ENCODE assay signal across 18 cellular contexts in the genomic region with DNA sequence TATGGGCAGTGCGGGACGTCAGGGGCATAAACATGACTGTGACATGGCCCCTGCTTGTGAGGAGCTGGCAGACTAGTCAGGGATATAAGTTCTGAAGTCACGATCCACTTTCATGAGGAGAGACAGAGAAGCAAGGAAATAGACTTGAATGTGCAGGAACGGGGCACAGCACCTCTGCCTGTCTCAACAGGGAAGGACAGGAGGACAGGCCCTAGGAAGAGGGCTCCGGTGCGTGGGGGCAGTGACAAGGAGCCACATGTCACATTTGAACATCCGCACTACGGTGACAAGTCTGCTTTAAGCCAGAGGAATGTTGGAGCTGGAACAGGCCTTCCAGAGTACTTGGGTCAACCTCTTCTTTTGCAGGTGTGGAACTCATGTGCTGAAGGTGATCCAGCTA. TPM values are rescaled to one million over a fixed set of nuclear protein-coding genes. Genes with fewer than 3 reads are reported as not detected.
DNase-seq lines count a peak whose midpoint lies in the region; ATAC-seq and TF ChIP-seq lines count a peak whose summit lies in the region.
"Had no signal": no experiment of that assay in that cellular context is flagged by ENCODE, and none has a peak within 500 bp of the region (broad histone marks: within the 10 kb centered on the region; RNA-seq: fewer than 3 reads in every experiment).

No MANE protein-coding gene starts in this region.

- TF ChIP-seq CTCF in fibroblast of lung (conservative IDR thresholded peaks at IDR 0.05 in 1 of 2, IDR thresholded peaks at IDR 0.05 in 1 of 2; ENCODE audit: low read depth in 1 of 2, low read length in 2 of 2): no peak
- TF ChIP-seq CTCF in glutamatergic neuron (IDR thresholded peaks at IDR 0.05; ENCODE audit: partially characterized antibody, unreplicated experiment): no peak

- H3K79me2 ChIP-seq in ACC112 (ENCODE audit: control insufficient read depth, insufficient read depth, low read length, unreplicated experiment): no peaks in the 10 kb centered on the region
- no peaks in the 10 kb centered on the region for H3K79me2 ChIP-seq in fibroblast of lung (ENCODE audit: control insufficient read depth, insufficient read depth, low read length)

- H3K27ac ChIP-seq in ACC112 (ENCODE audit: low read depth, low read length) (peak overlapping the region; percentile 98), SK-N-MC (peak overlapping the region; percentile 98), fibroblast of lung (ENCODE audit: insufficient read depth, low read length) (peak overlapping the region; percentile 63)
- H3K27ac ChIP-seq: BLaER1 treated with 17β-estradiol and CSF1 and Interleukin-3, amounts not matched to agents 10 nM and 100 nM had no signal

- no peak overlapping the region for H2AFZ ChIP-seq in ACC112 (ENCODE audit: low read length, unreplicated experiment)
- H2AFZ ChIP-seq in fibroblast of lung (ENCODE audit: low read length): no peak overlapping the region

- H3K27me3 ChIP-seq in ACC112 (ENCODE audit: insufficient read depth, low read length): no peaks in the 10 kb centered on the region
- no peaks in the 10 kb centered on the region for H3K27me3 ChIP-seq in fibroblast of lung (ENCODE audit: control insufficient read depth, insufficient read depth, low read length)
- H3K27me3 ChIP-seq in skeletal muscle satellite cell (ENCODE audit: control insufficient read depth, insufficient read depth, low read length): no peaks in the 10 kb centered on the region
- H3K27me3 ChIP-seq: BLaER1 treated with 17β-estradiol and CSF1 and Interleukin-3, amounts not matched to agents 10 nM and 100 nM had no signal

- no peak overlapping the region for H3K4me3 ChIP-seq in ACC112 (ENCODE audit: low read depth, low read length)
- no peak overlapping the region for H3K4me3 ChIP-seq in SK-N-MC
- no peak overlapping the region for H3K4me3 ChIP-seq in fibroblast of lung (replicated peaks in 1 of 4; ENCODE audit: control extremely low read depth in 1 of 4, insufficient read depth in 1 of 4, low read depth in 3 of 4, low read length in 4 of 4)
- no peak overlapping the region for H3K4me3 ChIP-seq in skeletal muscle satellite cell (ENCODE audit: low read length)
- H3K4me3 ChIP-seq: BLaER1 treated with 17β-estradiol and CSF1 and Interleukin-3, amounts not matched to agents 10 nM and 100 nM; GM12878 had no signal

- H3K9me3 ChIP-seq in SK-N-MC (ENCODE audit: low read depth, low read length) (no peaks in the 10 kb centered on the region), fibroblast of lung (ENCODE audit: control insufficient read depth, insufficient read depth, low read depth, low read length) (no peaks in the 10 kb centered on the region), skeletal muscle satellite cell (replicated peaks; ENCODE audit: low read length) (no peaks in the 10 kb centered on the region)
- H3K9me3 ChIP-seq: BLaER1 treated with 17β-estradiol and CSF1 and Interleukin-3, amounts not matched to agents 10 nM and 100 nM had no signal

- H3K4me1 Mint-ChIP-seq in glutamatergic neuron (ENCODE audit: low read depth, unreplicated experiment): peaks cover 3% of the 10 kb centered on the region
- H3K4me1 Mint-ChIP-seq: IgD-negative memory B cell had no signal

- DNase-seq in SK-N-MC (ENCODE audit: low read depth, low spot score) (no peak), fibroblast of lung (ENCODE audit: low read depth in 2 of 2) (no peak), glutamatergic neuron (no peak), COR-L47 (lab: John Stamatoyannopoulos, UW) (no peak)
- DNase-seq: DMS 273 treated with DMSO at 0.1 percent for 48 hours, GDM1, NCI-H1105 treated with DMSO at 0.1 percent for 48 hours, NCI-H1694 treated with DMSO at 0.1 percent for 48 hours, NCI-H226, NCI-H524 treated with DMSO at 0.1 percent for 48 hours, SHP77 treated with DMSO at 0.1 percent for 48 hours had no signal

- peaks cover 46% of the 10 kb centered on the region for H3K4me1 ChIP-seq in ACC112 (ENCODE audit: control insufficient read depth, insufficient read depth, low read length, unreplicated experiment)
- H3K4me1 ChIP-seq in fibroblast of lung (ENCODE audit: control insufficient read depth, extremely low read depth, insufficient read depth, low read length): peaks cover 29% of the 10 kb centered on the region
- peaks cover 44% of the 10 kb centered on the region for H3K4me1 ChIP-seq in skeletal muscle satellite cell (ENCODE audit: control insufficient read depth, insufficient read depth, low read length)

- H3K4me2 ChIP-seq in fibroblast of lung (ENCODE audit: extremely low read depth, insufficient read depth, low read length) (no peak overlapping the region), skeletal muscle satellite cell (ENCODE audit: low read length) (peak overlapping the region; percentile 63)

- H3K9ac ChIP-seq in SK-N-MC (ENCODE audit: insufficient read length) (no peak overlapping the region), fibroblast of lung (ENCODE audit: insufficient read depth, low read length) (no peak overlapping the region), skeletal muscle satellite cell (ENCODE audit: low read depth, low read length) (no peak overlapping the region)
- H3K9ac ChIP-seq: BLaER1 treated with 17β-estradiol and CSF1 and Interleukin-3, amounts not matched to agents 10 nM and 100 nM had no signal

- no peak overlapping the region for H3K4me3 Mint-ChIP-seq in glutamatergic neuron (ENCODE audit: unreplicated experiment)
- H3K4me3 Mint-ChIP-seq: IgD-negative memory B cell had no signal

- H4K20me1 ChIP-seq in fibroblast of lung (ENCODE audit: control insufficient read depth, extremely low read depth, insufficient read depth, low read length): no peaks in the 10 kb centered on the region
- H4K20me1 ChIP-seq: BLaER1 treated with 17β-estradiol and CSF1 and Interleukin-3, amounts not matched to agents 10 nM and 100 nM had no signal

- H3K27ac Mint-ChIP-seq in glutamatergic neuron (ENCODE audit: unreplicated experiment): no peak overlapping the region

- no peaks in the 10 kb centered on the region for H3K36me3 ChIP-seq in ACC112 (ENCODE audit: insufficient read depth, low read length)
- no peaks in the 10 kb centered on the region for H3K36me3 ChIP-seq in SK-N-MC (ENCODE audit: insufficient read depth, low read length)
- H3K36me3 ChIP-seq in fibroblast of lung (ENCODE audit: control insufficient read depth, insufficient read depth, low read length): no peaks in the 10 kb centered on the region
- H3K36me3 ChIP-seq in skeletal muscle satellite cell (ENCODE audit: insufficient read depth, low read length): no peaks in the 10 kb centered on the region

- no peaks in the 10 kb centered on the region for H3K9me3 Mint-ChIP-seq in glutamatergic neuron (ENCODE audit: unreplicated experiment)
- H3K9me3 Mint-ChIP-seq: IgD-negative memory B cell had no signal

- no peaks in the 10 kb centered on the region for H3K36me3 Mint-ChIP-seq in glutamatergic neuron (ENCODE audit: unreplicated experiment)
- H3K36me3 Mint-ChIP-seq: IgD-negative memory B cell had no signal

- peaks cover 3% of the 10 kb centered on the region for H3K27me3 Mint-ChIP-seq in glutamatergic neuron (ENCODE audit: unreplicated experiment)
- H3K27me3 Mint-ChIP-seq: IgD-negative memory B cell had no signal

- ATAC-seq in HG03439 (IDR thresholded peaks at IDR 0.05; ENCODE audit: unreplicated experiment) (no peak), GM21723 (IDR thresholded peaks at IDR 0.05; ENCODE audit: unreplicated experiment) (no peak)
- ATAC-seq: GM12878 had no signal

RNA-seq across cellular contexts. Expression of a gene that starts 19.8 kb away (rescaled TPM):
- total RNA-seq in fibroblast of lung (235 and 247 TPM in 2 replicates), glutamatergic neuron (ENCODE audit: unreplicated experiment) (87.8 TPM)
- polyA plus RNA-seq in fibroblast of lung: 132 and 138 TPM in 2 replicates
- polyA plus RNA-seq in fibroblast of lung (2012): 113 and 161 TPM in 2 replicates
- polyA minus RNA-seq in fibroblast of lung (ENCODE audit: low replicate concordance): 104 and 114 TPM in 2 replicates
- total RNA-seq in skeletal muscle satellite cell (2012; rRNA removed): 143 and 163 TPM in 2 replicates

RNA-seq across cellular contexts. Expression of a gene that starts 43.1 kb away (rescaled TPM):
- 287 and 313 TPM in 2 replicates for total RNA-seq in fibroblast of lung
- 167 and 207 TPM in 2 replicates for polyA plus RNA-seq in fibroblast of lung
- 138 and 180 TPM in 2 replicates for polyA plus RNA-seq in fibroblast of lung (2012)
- 6.3 and 6.7 TPM in 2 replicates for polyA minus RNA-seq in fibroblast of lung (ENCODE audit: low replicate concordance)
- total RNA-seq in skeletal muscle satellite cell (2012; rRNA removed): 222 and 323 TPM in 2 replicates
- 82.4 TPM for total RNA-seq in glutamatergic neuron (ENCODE audit: unreplicated experiment)

RNA-seq across cellular contexts. Expression of a gene that starts 43.6 kb away (rescaled TPM):
- total RNA-seq in fibroblast of lung: 12.8 and 15.5 TPM in 2 replicates
- 2.4 and 2.6 TPM in 2 replicates for polyA plus RNA-seq in fibroblast of lung
- 3.3 and 3.6 TPM in 2 replicates for polyA plus RNA-seq in fibroblast of lung (2012)
- 2.9 and 6.2 TPM in 2 replicates for polyA minus RNA-seq in fibroblast of lung (ENCODE audit: low replicate concordance)
- 8.1 and 9.0 TPM in 2 replicates for total RNA-seq in skeletal muscle satellite cell (2012; rRNA removed)
- 1.9 TPM for total RNA-seq in glutamatergic neuron (ENCODE audit: unreplicated experiment)

RNA-seq across cellular contexts. Expression of a gene that starts 57.5 kb away (rescaled TPM):
- total RNA-seq in fibroblast of lung (10.0 and 15.5 TPM in 2 replicates), glutamatergic neuron (ENCODE audit: unreplicated experiment) (0.74 TPM)
- 11.1 and 15.6 TPM in 2 replicates for polyA plus RNA-seq in fibroblast of lung
- polyA plus RNA-seq in fibroblast of lung (2012): 12.3 and 21.5 TPM in 2 replicates
- 12.1 and 17.0 TPM in 2 replicates for polyA minus RNA-seq in fibroblast of lung (ENCODE audit: low replicate concordance)
- total RNA-seq in skeletal muscle satellite cell (2012; rRNA removed): 3.7 and 5.8 TPM in 2 replicates
